26 cellular contexts compared by ENCODE assay signal in the genomic region with DNA sequence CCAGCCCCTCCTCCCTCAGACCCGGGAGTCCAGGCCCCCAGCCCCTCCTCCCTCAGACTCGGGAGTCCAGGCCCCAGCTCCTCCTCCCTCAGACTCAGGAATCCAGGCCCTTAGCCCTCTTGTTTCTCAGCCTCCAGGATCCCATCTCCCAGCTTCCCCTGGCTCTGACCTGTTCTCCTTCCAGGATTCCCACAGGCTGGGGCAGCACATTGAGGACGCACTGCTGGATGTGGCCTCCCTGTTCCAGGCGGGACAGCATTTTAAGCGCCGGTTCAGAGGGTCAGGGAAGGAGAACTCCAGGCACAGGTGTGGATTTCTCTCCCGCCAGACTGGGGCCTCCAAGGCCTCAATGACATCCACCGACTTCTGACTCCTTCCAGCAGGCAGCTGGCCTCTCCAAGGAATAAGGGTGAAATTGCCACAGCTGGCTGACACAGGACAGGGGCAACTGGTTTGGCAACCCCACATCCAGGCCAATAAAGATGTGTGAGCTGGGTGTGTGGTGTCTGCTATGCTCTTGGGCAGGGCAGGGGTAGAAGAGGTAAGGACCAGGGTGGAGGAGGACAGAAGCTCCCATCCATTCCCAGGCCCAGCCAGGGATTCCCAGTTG. TPM values are rescaled to one million over a fixed set of nuclear protein-coding genes. Genes with fewer than 3 reads are reported as not detected.
DNase-seq lines count a peak whose midpoint lies in the region; ATAC-seq, FAIRE-seq and TF ChIP-seq lines count a peak whose summit lies in the region.
"Had no signal": no experiment of that assay in that cellular context is flagged by ENCODE, and none has a peak within 500 bp of the region (broad histone marks: within the 10 kb centered on the region; RNA-seq: fewer than 3 reads in every experiment).

No MANE protein-coding gene starts in this region.

- DNase-seq in HepG2 (ENCODE audit: low spot score) (no peak), right lobe of liver (no peak), left kidney (ENCODE audit: low read depth, low spot score) (peak; percentile 29), GM19239 (ENCODE audit: insufficient read length, low spot score) (no peak), sigmoid colon (no peak)
- DNase-seq in activated CD8-positive, alpha-beta T cell treated with anti-CD3 and anti-CD28 coated beads, Interleukin-2, amount 10 ng/mL, durations not matched to agents 7 days and 5 days = no peak
- DNase-seq: activated CD4-positive, alpha-beta T cell treated with anti-CD3 and anti-CD28 coated beads, Interleukin-2, amount 10 ng/mL, durations not matched to agents 7 days and 5 days; activated CD8-positive, alpha-beta memory T cell treated with anti-CD3 and anti-CD28 coated beads, Interleukin-2, amount 50 U/mL, for 48 hours; activated gamma-delta T cell; C1 segment of cervical spinal cord; Karpas-422; kidney glomerular epithelial cell; natural killer cell; NCI-H1092; NCI-H2029; NCI-H510A treated with DMSO at 0.1 percent for 48 hours; posterior cingulate gyrus; stimulated activated CD4-positive, alpha-beta T cell treated with anti-CD3 and anti-CD28 coated beads, Interleukin-4, amount 100 ng/mL, for 4 hours; upper lobe of right lung had no signal

- H3K9ac ChIP-seq in HepG2 (ENCODE audit: insufficient read depth, low read depth, low read length) = no peak overlapping the region

- H3K4me3 ChIP-seq in HepG2 (replicated peaks in 1 of 3; ENCODE audit: insufficient read depth in 1 of 3, low read depth in 2 of 3, low read length in 3 of 3) (no peak overlapping the region), right lobe of liver (no peak overlapping the region), sigmoid colon (no peak overlapping the region)
- H3K4me3 ChIP-seq: gastroesophageal sphincter, GM23338, upper lobe of right lung had no signal

- TF ChIP-seq RAD21 in HepG2 (CRISPR knock-in tag; IDR thresholded peaks at IDR 0.05) = no peak

- H3K4me2 ChIP-seq in HepG2 (ENCODE audit: low read depth, low read length) = no peak overlapping the region

- H3K9me3 ChIP-seq in HepG2 (ENCODE audit: low read length) = no peaks in the 10 kb centered on the region
- no peaks in the 10 kb centered on the region for H3K9me3 ChIP-seq in right lobe of liver
- H3K9me3 ChIP-seq in sigmoid colon = no peaks in the 10 kb centered on the region
- H3K9me3 ChIP-seq: gastroesophageal sphincter, upper lobe of right lung had no signal

- H3K4me3 Mint-ChIP-seq in activated CD8-positive, alpha-beta T cell treated with anti-CD3 and anti-CD28 coated beads, Interleukin-2, amount 10 ng/mL, durations not matched to agents 7 days and 5 days = no peak overlapping the region
- H3K4me3 Mint-ChIP-seq: activated CD4-positive, alpha-beta T cell treated with anti-CD3 and anti-CD28 coated beads, Interleukin-2, amount 10 ng/mL, durations not matched to agents 7 days and 5 days; GM23338; memory B cell; natural killer cell had no signal

- H3K4me1 Mint-ChIP-seq in activated CD8-positive, alpha-beta T cell treated with anti-CD3 and anti-CD28 coated beads, Interleukin-2, amount 10 ng/mL, durations not matched to agents 7 days and 5 days (ENCODE audit: low read depth) = peaks cover 14% of the 10 kb centered on the region

- peaks cover 4% of the 10 kb centered on the region for H3K27me3 Mint-ChIP-seq in activated CD8-positive, alpha-beta T cell treated with anti-CD3 and anti-CD28 coated beads, Interleukin-2, amount 10 ng/mL, durations not matched to agents 7 days and 5 days (ENCODE audit: low read depth)
- H3K27me3 Mint-ChIP-seq: activated CD4-positive, alpha-beta T cell treated with anti-CD3 and anti-CD28 coated beads, Interleukin-2, amount 10 ng/mL, durations not matched to agents 7 days and 5 days had no signal

- no peaks in the 10 kb centered on the region for H3K9me3 Mint-ChIP-seq in activated CD8-positive, alpha-beta T cell treated with anti-CD3 and anti-CD28 coated beads, Interleukin-2, amount 10 ng/mL, durations not matched to agents 7 days and 5 days (ENCODE audit: insufficient read depth)
- H3K9me3 Mint-ChIP-seq: GM23338, memory B cell, natural killer cell had no signal

- H3K27me3 ChIP-seq in HepG2 (ENCODE audit: control insufficient read depth in 1 of 2, insufficient read depth in 2 of 2, low read length in 2 of 2) = peaks cover 0 to 4% of the 10 kb centered on the region in 2 experiments; a peak in 1 of 5 replicates
- H3K27me3 ChIP-seq in right lobe of liver = no peaks in the 10 kb centered on the region
- H3K27me3 ChIP-seq in sigmoid colon = no peaks in the 10 kb centered on the region
- H3K27me3 ChIP-seq: gastroesophageal sphincter, upper lobe of right lung had no signal

- FAIRE-seq in HepG2 (lab: Jason Lieb, UNC) (no peak), GM19239 (lab: Jason Lieb, UNC) (no peak)
- FAIRE-seq: A204.1, D721Med, G401.6 had no signal

- intact Hi-C loops in HepG2 (cut with micrococcal nuclease; ENCODE audit: unreplicated experiment) (no loop called here), right lobe of liver (cut with DNase I) (no loop called here), sigmoid colon (cut with DNase I) (no loop called here)

- no peak overlapping the region for H3K27ac Mint-ChIP-seq in activated CD8-positive, alpha-beta T cell treated with anti-CD3 and anti-CD28 coated beads, Interleukin-2, amount 10 ng/mL, durations not matched to agents 7 days and 5 days
- H3K27ac Mint-ChIP-seq: activated CD4-positive, alpha-beta T cell treated with anti-CD3 and anti-CD28 coated beads, Interleukin-2, amount 10 ng/mL, durations not matched to agents 7 days and 5 days; GM23338; memory B cell; natural killer cell had no signal

- H4K20me1 ChIP-seq in HepG2 (ENCODE audit: insufficient read depth, low read length) = no peaks in the 10 kb centered on the region

- CTCF ChIA-PET in HepG2 (lab: Yijun Ruan, JAX; ENCODE audit: low intra/inter-chr PET ratio, low total read pairs) = no interaction called here
- CTCF ChIA-PET in activated CD8-positive, alpha-beta T cell treated with anti-CD3 and anti-CD28 coated beads, Interleukin-2, amount 10 ng/mL, durations not matched to agents 7 days and 5 days (lab: Charles Lee) = no interaction called here

- no peaks in the 10 kb centered on the region for H3K36me3 ChIP-seq in HepG2 (replicated peaks in 1 of 2; ENCODE audit: control insufficient read depth in 1 of 2, insufficient read depth in 2 of 2, low read length in 2 of 2)
- H3K36me3 ChIP-seq in right lobe of liver = no peaks in the 10 kb centered on the region
- no peaks in the 10 kb centered on the region for H3K36me3 ChIP-seq in sigmoid colon
- H3K36me3 ChIP-seq: gastroesophageal sphincter, upper lobe of right lung had no signal

- WGBS in HepG2 (ENCODE audit: low lambda C conversion rate) = 38% methylated on average over 6 of the region's 8 CpGs
- 58% methylated on average over 2 of the region's 8 CpGs for WGBS in right lobe of liver (ENCODE audit: insufficient coverage, low coverage, low lambda C conversion rate, missing lambda C conversion rate)
- WGBS in sigmoid colon, 2 donors = 36 to 68% methylated on average over 8 of the region's 8 CpGs

- in situ Hi-C loops in HepG2 (cut with HindIII; ENCODE audit: extremely low pct_ligation_motif_present, low pct_unique_long_range_greater_than_20kb) = no loop called here

- peaks cover 14% of the 10 kb centered on the region; the same call in 1 of the 2 replicates for H3K4me1 ChIP-seq in HepG2 (ENCODE audit: insufficient read depth, low read length)
- peaks cover 0 to 4% (median 0%) of the 10 kb centered on the region in 4 donors for H3K4me1 ChIP-seq in right lobe of liver
- no peaks in the 10 kb centered on the region for H3K4me1 ChIP-seq in sigmoid colon
- H3K4me1 ChIP-seq: gastroesophageal sphincter had no signal

- POLR2A ChIA-PET in HepG2 (lab: Yijun Ruan, JAX) = no interaction called here
- POLR2A ChIA-PET in activated CD8-positive, alpha-beta T cell treated with anti-CD3 and anti-CD28 coated beads, Interleukin-2, amount 10 ng/mL, durations not matched to agents 7 days and 5 days (lab: Charles Lee) = no interaction called here

- no peak overlapping the region for H3K27ac ChIP-seq in HepG2 (ENCODE audit: extremely low read length, insufficient read depth, low read length)
- no peak overlapping the region for H3K27ac ChIP-seq in right lobe of liver
- no peak overlapping the region for H3K27ac ChIP-seq in sigmoid colon
- H3K27ac ChIP-seq: gastroesophageal sphincter, upper lobe of right lung had no signal

- H3K36me3 Mint-ChIP-seq in activated CD8-positive, alpha-beta T cell treated with anti-CD3 and anti-CD28 coated beads, Interleukin-2, amount 10 ng/mL, durations not matched to agents 7 days and 5 days (ENCODE audit: low read depth) = no peaks in the 10 kb centered on the region
- H3K36me3 Mint-ChIP-seq: natural killer cell had no signal

- H3K79me2 ChIP-seq in HepG2 (ENCODE audit: insufficient read depth, low read length) = no peaks in the 10 kb centered on the region

- BruUV-seq in HepG2 (replicated peaks; lab: Mats Ljungman, UMichigan) = no TSS peak

- no peak overlapping the region for H2AFZ ChIP-seq in HepG2 (ENCODE audit: low read length)
- H2AFZ ChIP-seq: GM23338 had no signal

- TF ChIP-seq EP300 in HepG2 (IDR thresholded peaks at IDR 0.05; ENCODE audit: low read depth in 2 of 2, low read length in 2 of 2) = no peak
- no peak for TF ChIP-seq EP300 in HepG2 (CRISPR knock-in tag; IDR thresholded peaks at IDR 0.05; ENCODE audit: borderline replicate concordance)
- no peak for TF ChIP-seq EP300 in sigmoid colon (IDR thresholded peaks at IDR 0.05)

- TF ChIP-seq POLR2A in HepG2 (IDR thresholded peaks at IDR 0.05; ENCODE audit: insufficient read depth in 1 of 2, low read depth in 2 of 2, low read length in 2 of 2) (no peak), right lobe of liver (IDR thresholded peaks at IDR 0.05) (no peak), sigmoid colon (IDR thresholded peaks at IDR 0.05) (no peak)

- TF ChIP-seq CTCF in HepG2 (CRISPR knock-in tag; IDR thresholded peaks at IDR 0.05) (no peak), right lobe of liver (IDR thresholded peaks at IDR 0.05) (no peak), sigmoid colon (IDR thresholded peaks at IDR 0.05) (no peak)

- ATAC-seq in HepG2 (no peak), right lobe of liver (no peak)
- no peak for ATAC-seq in activated CD8-positive, alpha-beta T cell treated with anti-CD3 and anti-CD28 coated beads, Interleukin-2, amount 10 ng/mL, durations not matched to agents 7 days and 5 days
- ATAC-seq: natural killer cell, Right ventricle myocardium inferior had no signal

RNA-seq across cellular contexts. Expression of a gene that starts 22.4 kb away (rescaled TPM):
- total RNA-seq in HepG2 (2016; rRNA removed; fragmentation: Illumina TruSeq; extraction: Trizol) = not detected in 2 replicates
- not detected in 2 replicates for total RNA-seq in HepG2 (2016; cell fraction: cytosol; rRNA removed; fragmentation: Illumina TruSeq; extraction: Trizol; ENCODE audit: low read depth)
- not detected in 2 replicates for total RNA-seq in HepG2 (2016; cell fraction: insoluble cytoplasmic fraction; rRNA removed; fragmentation: Illumina TruSeq; extraction: Trizol)
- not detected in 2 replicates for total RNA-seq in HepG2 (2016; cell fraction: membrane; rRNA removed; fragmentation: Illumina TruSeq; extraction: Trizol)
- total RNA-seq in HepG2 (2016; cell fraction: nucleus; rRNA removed; fragmentation: Illumina TruSeq; extraction: Trizol) = not detected in 2 replicates
- 0.07 and 0.18 TPM in 2 replicates for polyA plus RNA-seq in HepG2 (2011; rRNA removed)
- polyA plus RNA-seq in HepG2 (2011; cell fraction: cytosol; rRNA removed) = 0.23 and 0.29 TPM in 2 replicates
- 0.37 and 0.47 TPM in 2 replicates for polyA plus RNA-seq in HepG2 (2011; cell fraction: nucleus; rRNA removed)
- 0.15 and 0.39 TPM in 2 replicates for polyA plus RNA-seq in HepG2 (2012)
- polyA plus RNA-seq in HepG2 (2016; cell fraction: cytosol; fragmentation: Illumina TruSeq; extraction: Trizol; ENCODE audit: low read depth) = 0.17 TPM in 1 of 2 replicates, not detected in the other
- polyA plus RNA-seq in HepG2 (2016; cell fraction: insoluble cytoplasmic fraction; fragmentation: Illumina TruSeq; extraction: Trizol; ENCODE audit: low read depth) = not detected in 2 replicates
- not detected in 2 replicates for polyA plus RNA-seq in HepG2 (2016; cell fraction: membrane; fragmentation: Illumina TruSeq; extraction: Trizol; ENCODE audit: low read depth)
- not detected in 2 replicates for polyA plus RNA-seq in HepG2 (2016; cell fraction: nucleus; fragmentation: Illumina TruSeq; extraction: Trizol; ENCODE audit: insufficient read depth, low read depth)
- polyA minus RNA-seq in HepG2 (2011; rRNA and poly(A)+ RNA removed; ENCODE audit: low replicate concordance) = 2.0 TPM in 1 of 2 replicates, not detected in the other
- not detected in 2 replicates for polyA minus RNA-seq in HepG2 (2011; cell fraction: cytosol; rRNA and poly(A)+ RNA removed)
- not detected in 2 replicates for polyA minus RNA-seq in HepG2 (2011; cell fraction: nucleus; rRNA and poly(A)+ RNA removed)
- total RNA-seq in right lobe of liver = 1 to 10 TPM in 3 of 6 experiments, under 1 TPM in 3; 0.43 to 6.7 (median 0.97) TPM
- 10 to 100 TPM in 1 of 4 donors, 1 to 10 TPM in 3; 3.6 to 28.5 (median 4.3) TPM for total RNA-seq in sigmoid colon
- polyA plus RNA-seq in sigmoid colon = 1 to 10 TPM in 2 of 3 donors, under 1 TPM in 1; 0.69 to 4.2 (median 2.4) TPM
- under 1 TPM; 0.52 to 0.82 TPM for total RNA-seq in activated CD8-positive, alpha-beta T cell treated with anti-CD3 and anti-CD28 coated beads, Interleukin-2, amount 10 ng/mL, durations not matched to agents 7 days and 5 days

RNA-seq across cellular contexts. Expression of a gene that starts 23.9 kb away (rescaled TPM):
- total RNA-seq in HepG2 (2016; rRNA removed; fragmentation: Illumina TruSeq; extraction: Trizol) (1.1 and 2.7 TPM in 2 replicates), right lobe of liver (under 1 TPM; 0.19 to 0.70 (median 0.51) TPM), sigmoid colon (1 to 10 TPM in 3 of 4 donors, under 1 TPM in 1; 0.49 to 1.7 (median 1.5) TPM)
- total RNA-seq in HepG2 (2016; cell fraction: cytosol; rRNA removed; fragmentation: Illumina TruSeq; extraction: Trizol; ENCODE audit: low read depth) = 0.40 and 0.71 TPM in 2 replicates
- total RNA-seq in HepG2 (2016; cell fraction: insoluble cytoplasmic fraction; rRNA removed; fragmentation: Illumina TruSeq; extraction: Trizol) = 0.88 and 3.2 TPM in 2 replicates
- total RNA-seq in HepG2 (2016; cell fraction: membrane; rRNA removed; fragmentation: Illumina TruSeq; extraction: Trizol) = 0.40 and 0.41 TPM in 2 replicates
- total RNA-seq in HepG2 (2016; cell fraction: nucleus; rRNA removed; fragmentation: Illumina TruSeq; extraction: Trizol) = 2.7 and 4.3 TPM in 2 replicates
- polyA plus RNA-seq in HepG2 (2011; rRNA removed) (4.1 and 4.7 TPM in 2 replicates), sigmoid colon (1 to 10 TPM in 1 of 3 donors, not detected in 2; 3.1 TPM)
- polyA plus RNA-seq in HepG2 (2011; cell fraction: cytosol; rRNA removed) = 0.71 and 1.3 TPM in 2 replicates
- polyA plus RNA-seq in HepG2 (2011; cell fraction: nucleus; rRNA removed) = 60.3 and 95.3 TPM in 2 replicates
- 1.6 and 2.8 TPM in 2 replicates for polyA plus RNA-seq in HepG2 (2012)
- 0.72 and 0.75 TPM in 2 replicates for polyA plus RNA-seq in HepG2 (2016; cell fraction: cytosol; fragmentation: Illumina TruSeq; extraction: Trizol; ENCODE audit: low read depth)
- polyA plus RNA-seq in HepG2 (2016; cell fraction: insoluble cytoplasmic fraction; fragmentation: Illumina TruSeq; extraction: Trizol; ENCODE audit: low read depth) = 0.62 and 0.95 TPM in 2 replicates
- 0.78 and 1.1 TPM in 2 replicates for polyA plus RNA-seq in HepG2 (2016; cell fraction: membrane; fragmentation: Illumina TruSeq; extraction: Trizol; ENCODE audit: low read depth)
- 13.9 and 14.8 TPM in 2 replicates for polyA plus RNA-seq in HepG2 (2016; cell fraction: nucleus; fragmentation: Illumina TruSeq; extraction: Trizol; ENCODE audit: insufficient read depth, low read depth)
- polyA minus RNA-seq in HepG2 (2011; rRNA and poly(A)+ RNA removed; ENCODE audit: low replicate concordance) = 3.2 and 4.3 TPM in 2 replicates
- polyA minus RNA-seq in HepG2 (2011; cell fraction: cytosol; rRNA and poly(A)+ RNA removed) = not detected in 2 replicates
- polyA minus RNA-seq in HepG2 (2011; cell fraction: nucleus; rRNA and poly(A)+ RNA removed) = 6.6 and 10.9 TPM in 2 replicates
- total RNA-seq in activated CD8-positive, alpha-beta T cell treated with anti-CD3 and anti-CD28 coated beads, Interleukin-2, amount 10 ng/mL, durations not matched to agents 7 days and 5 days = 1 to 10 TPM; 4.4 to 4.5 TPM

RNA-seq across cellular contexts. Expression of a gene that starts 36.3 kb away (rescaled TPM):
- total RNA-seq in HepG2 (2016; rRNA removed; fragmentation: Illumina TruSeq; extraction: Trizol) = 324 and 372 TPM in 2 replicates
- 103 and 108 TPM in 2 replicates for total RNA-seq in HepG2 (2016; cell fraction: cytosol; rRNA removed; fragmentation: Illumina TruSeq; extraction: Trizol; ENCODE audit: low read depth)
- 334 and 405 TPM in 2 replicates for total RNA-seq in HepG2 (2016; cell fraction: insoluble cytoplasmic fraction; rRNA removed; fragmentation: Illumina TruSeq; extraction: Trizol)
- total RNA-seq in HepG2 (2016; cell fraction: membrane; rRNA removed; fragmentation: Illumina TruSeq; extraction: Trizol) = 115 and 120 TPM in 2 replicates
- 123 and 139 TPM in 2 replicates for total RNA-seq in HepG2 (2016; cell fraction: nucleus; rRNA removed; fragmentation: Illumina TruSeq; extraction: Trizol)
- 374 and 400 TPM in 2 replicates for polyA plus RNA-seq in HepG2 (2011; rRNA removed)
- polyA plus RNA-seq in HepG2 (2011; cell fraction: cytosol; rRNA removed) = 396 and 593 TPM in 2 replicates
- 354 and 430 TPM in 2 replicates for polyA plus RNA-seq in HepG2 (2011; cell fraction: nucleus; rRNA removed)
- polyA plus RNA-seq in HepG2 (2012) = 181 and 214 TPM in 2 replicates
- polyA plus RNA-seq in HepG2 (2016; cell fraction: cytosol; fragmentation: Illumina TruSeq; extraction: Trizol; ENCODE audit: low read depth) = 80.1 and 82.6 TPM in 2 replicates
- 379 and 381 TPM in 2 replicates for polyA plus RNA-seq in HepG2 (2016; cell fraction: insoluble cytoplasmic fraction; fragmentation: Illumina TruSeq; extraction: Trizol; ENCODE audit: low read depth)
- 86.8 and 91.7 TPM in 2 replicates for polyA plus RNA-seq in HepG2 (2016; cell fraction: membrane; fragmentation: Illumina TruSeq; extraction: Trizol; ENCODE audit: low read depth)
- polyA plus RNA-seq in HepG2 (2016; cell fraction: nucleus; fragmentation: Illumina TruSeq; extraction: Trizol; ENCODE audit: insufficient read depth, low read depth) = 224 and 236 TPM in 2 replicates
- 504 and 617 TPM in 2 replicates for polyA minus RNA-seq in HepG2 (2011; rRNA and poly(A)+ RNA removed; ENCODE audit: low replicate concordance)
- polyA minus RNA-seq in HepG2 (2011; cell fraction: cytosol; rRNA and poly(A)+ RNA removed) = 158 and 170 TPM in 2 replicates
- 133 and 141 TPM in 2 replicates for polyA minus RNA-seq in HepG2 (2011; cell fraction: nucleus; rRNA and poly(A)+ RNA removed)
- 10 to 100 TPM; 25.3 to 63.2 (median 39.9) TPM for total RNA-seq in right lobe of liver
- total RNA-seq in sigmoid colon = 100 to 1,000 TPM; 106 to 175 (median 160) TPM
- polyA plus RNA-seq in sigmoid colon = 100 to 1,000 TPM in 2 of 3 donors, 10 to 100 TPM in 1; 84.1 to 172 (median 101) TPM
- 100 to 1,000 TPM; 160 to 169 TPM for total RNA-seq in activated CD8-positive, alpha-beta T cell treated with anti-CD3 and anti-CD28 coated beads, Interleukin-2, amount 10 ng/mL, durations not matched to agents 7 days and 5 days

RNA-seq across cellular contexts. Expression of a gene that starts 47.6 kb away (rescaled TPM):
- 32.6 and 40.8 TPM in 2 replicates for total RNA-seq in HepG2 (2016; rRNA removed; fragmentation: Illumina TruSeq; extraction: Trizol)
- total RNA-seq in HepG2 (2016; cell fraction: cytosol; rRNA removed; fragmentation: Illumina TruSeq; extraction: Trizol; ENCODE audit: low read depth) = 40.5 and 48.9 TPM in 2 replicates
- total RNA-seq in HepG2 (2016; cell fraction: insoluble cytoplasmic fraction; rRNA removed; fragmentation: Illumina TruSeq; extraction: Trizol) = 24.9 and 37.3 TPM in 2 replicates
- 43.5 and 49.7 TPM in 2 replicates for total RNA-seq in HepG2 (2016; cell fraction: membrane; rRNA removed; fragmentation: Illumina TruSeq; extraction: Trizol)
- 21.3 and 23.0 TPM in 2 replicates for total RNA-seq in HepG2 (2016; cell fraction: nucleus; rRNA removed; fragmentation: Illumina TruSeq; extraction: Trizol)
- 25.9 and 26.8 TPM in 2 replicates for polyA plus RNA-seq in HepG2 (2011; rRNA removed)
- polyA plus RNA-seq in HepG2 (2011; cell fraction: cytosol; rRNA removed) = 15.4 and 32.6 TPM in 2 replicates
- 36.4 and 36.7 TPM in 2 replicates for polyA plus RNA-seq in HepG2 (2011; cell fraction: nucleus; rRNA removed)
- polyA plus RNA-seq in HepG2 (2012) = 18.1 and 30.0 TPM in 2 replicates
- 55.6 and 70.4 TPM in 2 replicates for polyA plus RNA-seq in HepG2 (2016; cell fraction: cytosol; fragmentation: Illumina TruSeq; extraction: Trizol; ENCODE audit: low read depth)
- 42.1 and 43.5 TPM in 2 replicates for polyA plus RNA-seq in HepG2 (2016; cell fraction: insoluble cytoplasmic fraction; fragmentation: Illumina TruSeq; extraction: Trizol; ENCODE audit: low read depth)
- polyA plus RNA-seq in HepG2 (2016; cell fraction: membrane; fragmentation: Illumina TruSeq; extraction: Trizol; ENCODE audit: low read depth) = 55.2 and 64.2 TPM in 2 replicates
- 55.4 and 61.4 TPM in 2 replicates for polyA plus RNA-seq in HepG2 (2016; cell fraction: nucleus; fragmentation: Illumina TruSeq; extraction: Trizol; ENCODE audit: insufficient read depth, low read depth)
- 13.7 and 25.5 TPM in 2 replicates for polyA minus RNA-seq in HepG2 (2011; rRNA and poly(A)+ RNA removed; ENCODE audit: low replicate concordance)
- 6.4 and 11.1 TPM in 2 replicates for polyA minus RNA-seq in HepG2 (2011; cell fraction: cytosol; rRNA and poly(A)+ RNA removed)
- 4.2 and 9.6 TPM in 2 replicates for polyA minus RNA-seq in HepG2 (2011; cell fraction: nucleus; rRNA and poly(A)+ RNA removed)
- total RNA-seq in right lobe of liver = 10 to 100 TPM in 4 of 6 experiments, 1 to 10 TPM in 2; 4.5 to 11.6 (median 10.5) TPM
- total RNA-seq in sigmoid colon = 1 to 10 TPM; 4.6 to 9.2 (median 6.5) TPM
- polyA plus RNA-seq in sigmoid colon = 10 to 100 TPM in 2 of 3 donors, 1 to 10 TPM in 1; 9.0 to 43.6 (median 10.2) TPM
- 10 to 100 TPM; 84.7 to 87.7 TPM for total RNA-seq in activated CD8-positive, alpha-beta T cell treated with anti-CD3 and anti-CD28 coated beads, Interleukin-2, amount 10 ng/mL, durations not matched to agents 7 days and 5 days

RNA-seq across cellular contexts. Expression of a gene that starts 47.7 kb away (rescaled TPM):
- 61.0 and 65.5 TPM in 2 replicates for total RNA-seq in HepG2 (2016; rRNA removed; fragmentation: Illumina TruSeq; extraction: Trizol)
- total RNA-seq in HepG2 (2016; cell fraction: cytosol; rRNA removed; fragmentation: Illumina TruSeq; extraction: Trizol; ENCODE audit: low read depth) = 23.6 and 23.7 TPM in 2 replicates
- 50.6 and 64.5 TPM in 2 replicates for total RNA-seq in HepG2 (2016; cell fraction: insoluble cytoplasmic fraction; rRNA removed; fragmentation: Illumina TruSeq; extraction: Trizol)
- total RNA-seq in HepG2 (2016; cell fraction: membrane; rRNA removed; fragmentation: Illumina TruSeq; extraction: Trizol) = 26.7 and 37.0 TPM in 2 replicates
- total RNA-seq in HepG2 (2016; cell fraction: nucleus; rRNA removed; fragmentation: Illumina TruSeq; extraction: Trizol) = 30.2 and 40.5 TPM in 2 replicates
- polyA plus RNA-seq in HepG2 (2011; rRNA removed) = 61.9 and 66.2 TPM in 2 replicates
- 40.1 and 60.0 TPM in 2 replicates for polyA plus RNA-seq in HepG2 (2011; cell fraction: cytosol; rRNA removed)
- polyA plus RNA-seq in HepG2 (2011; cell fraction: nucleus; rRNA removed) = 110 and 114 TPM in 2 replicates
- polyA plus RNA-seq in HepG2 (2012) = 49.4 and 77.2 TPM in 2 replicates
- polyA plus RNA-seq in HepG2 (2016; cell fraction: cytosol; fragmentation: Illumina TruSeq; extraction: Trizol; ENCODE audit: low read depth) = 17.9 and 23.0 TPM in 2 replicates
- polyA plus RNA-seq in HepG2 (2016; cell fraction: insoluble cytoplasmic fraction; fragmentation: Illumina TruSeq; extraction: Trizol; ENCODE audit: low read depth) = 44.7 and 50.0 TPM in 2 replicates
- polyA plus RNA-seq in HepG2 (2016; cell fraction: membrane; fragmentation: Illumina TruSeq; extraction: Trizol; ENCODE audit: low read depth) = 26.1 and 33.5 TPM in 2 replicates
- polyA plus RNA-seq in HepG2 (2016; cell fraction: nucleus; fragmentation: Illumina TruSeq; extraction: Trizol; ENCODE audit: insufficient read depth, low read depth) = 89.5 and 108 TPM in 2 replicates
- 34.8 and 80.6 TPM in 2 replicates for polyA minus RNA-seq in HepG2 (2011; rRNA and poly(A)+ RNA removed; ENCODE audit: low replicate concordance)
- polyA minus RNA-seq in HepG2 (2011; cell fraction: cytosol; rRNA and poly(A)+ RNA removed) = 26.6 and 26.9 TPM in 2 replicates
- polyA minus RNA-seq in HepG2 (2011; cell fraction: nucleus; rRNA and poly(A)+ RNA removed) = 7.9 and 16.9 TPM in 2 replicates
- 10 to 100 TPM; 29.6 to 41.8 (median 35.3) TPM for total RNA-seq in right lobe of liver
- 10 to 100 TPM; 28.2 to 59.1 (median 32.6) TPM for total RNA-seq in sigmoid colon
- polyA plus RNA-seq in sigmoid colon = 100 to 1,000 TPM in 1 of 3 donors, 10 to 100 TPM in 2; 50.9 to 125 (median 64.9) TPM
- 100 to 1,000 TPM; 133 to 137 TPM for total RNA-seq in activated CD8-positive, alpha-beta T cell treated with anti-CD3 and anti-CD28 coated beads, Interleukin-2, amount 10 ng/mL, durations not matched to agents 7 days and 5 days
